In the genomic region with DNA sequence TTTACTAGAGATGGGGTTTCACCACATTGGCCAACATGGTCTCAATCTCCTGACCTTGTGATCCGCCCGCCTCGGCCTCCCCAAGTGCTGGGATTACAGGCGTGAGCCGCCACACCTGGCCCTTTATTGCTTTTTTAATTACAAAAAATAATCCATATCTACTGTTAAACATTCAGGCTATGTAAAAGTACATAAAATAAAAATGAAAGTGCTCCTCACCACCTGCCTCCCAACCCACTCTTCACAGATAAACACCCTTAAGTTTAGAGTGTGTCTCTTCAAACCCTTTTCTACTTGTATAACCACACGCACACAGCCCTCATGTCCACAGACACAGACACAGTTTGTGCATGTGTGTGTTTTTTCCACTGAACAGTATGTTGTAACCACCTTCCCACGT, we compare ENCODE assay signal across 38 cellular contexts. TPM values are rescaled to one million over a fixed set of nuclear protein-coding genes. Genes with fewer than 3 reads are reported as not detected.
"Had no signal": no experiment of that assay in that cellular context is flagged by ENCODE, and none has a peak within 500 bp of the region (broad histone marks: within the 10 kb centered on the region; RNA-seq: fewer than 3 reads in every experiment).

No MANE protein-coding gene starts in this region.

- H3K9me3 ChIP-seq: MG63 had no signal

- H3K27me3 ChIP-seq: MG63 had no signal

- DNase-seq: Karpas-422, Kasumi-1, MG63, MM.1S, MV-4-11, NCI-H1048, NCI-H1092, NCI-H1092 treated with DMSO at 0.1 percent for 48 hours, NCI-H1105, NCI-H1105 treated with DMSO at 0.1 percent for 48 hours, NCI-H1417, NCI-H1417 treated with DMSO at 0.1 percent for 48 hours, NCI-H1436, NCI-H1436 treated with DMSO at 0.1 percent for 48 hours, NCI-H146, NCI-H1694, NCI-H1694 treated with DMSO at 0.1 percent for 48 hours, NCI-H187, NCI-H187 treated with DMSO at 0.1 percent for 48 hours, NCI-H1930, NCI-H2029, NCI-H2081, NCI-H2081 treated with DMSO at 0.1 percent for 48 hours, NCI-H2107, NCI-H2171, NCI-H2171 treated with DMSO at 0.1 percent for 48 hours, NCI-H2227 treated with DMSO at 0.1 percent for 48 hours, NCI-H226, NCI-H345, NCI-H446, NCI-H446 treated with DMSO at 0.1 percent for 48 hours, NCI-H510A, NCI-H510A treated with DMSO at 0.1 percent for 48 hours, NCI-H524 had no signal

- H3K4me3 ChIP-seq: MG63 had no signal

RNA-seq across cellular contexts. Expression of a gene that starts 49.6 kb away (rescaled TPM):
- total RNA-seq: LHCN-M2 had no signal

RNA-seq across cellular contexts. Expression of a gene that starts 50.8 kb away (rescaled TPM):
- total RNA-seq: M059J, MCF 10A, NCI-H460 had no signal
